Comparison of ENCODE assay signal across 8 cellular contexts in genomic region chr2:86336350-86337234, GRCh38. TPM values are rescaled to one million over a fixed set of nuclear protein-coding genes. Genes with fewer than 3 reads are reported as not detected.
A peak's percentile ranks its signal among the peaks of the same experiment; 100 is the strongest.
DNase-seq lines count a peak whose midpoint lies in the region; ATAC-seq and TF ChIP-seq lines count a peak whose summit lies in the region.

No MANE protein-coding gene starts in this region.

- H3K9me3 Mint-ChIP-seq in WTC11 = peaks cover 10% of the 10 kb centered on the region

- TF ChIP-seq CTCF in WTC11 (IDR thresholded peaks at IDR 0.05) = no peak
- no peak for TF ChIP-seq CTCF in heart right ventricle (IDR thresholded peaks at IDR 0.05)
- no peak for TF ChIP-seq CTCF in foreskin keratinocyte (conservative IDR thresholded peaks at IDR 0.05)

- H3K9me3 ChIP-seq in heart right ventricle = peaks cover 0 to 10% (median 7%) of the 10 kb centered on the region in 11 donors

- peaks cover 5% of the 10 kb centered on the region; the same call in 1 of the 2 replicates for H3K36me3 Mint-ChIP-seq in WTC11

- DNase-seq in DMS79 treated with DMSO at 0.1 percent for 48 hours (lab: John Stamatoyannopoulos, UW) (peak; percentile 45), DMS79 (lab: John Stamatoyannopoulos, UW) (no peak), WTC11 (ENCODE audit: low spot score) (peak; percentile 41), heart right ventricle (no peak), retina (peak; percentile 79), foreskin keratinocyte (no peak)
- no peak for DNase-seq in stimulated activated naive CD4-positive, alpha-beta T cell treated with Interleukin-2 at 50 U/mL for 16 hours (lab: John Stamatoyannopoulos, UW)

- WGBS in heart right ventricle, 2 donors = 4% methylated on average over 50 to 51 of the region's 51 CpGs

- H3K27me3 ChIP-seq in heart right ventricle = peaks cover 0 to 74% (median 24%) of the 10 kb centered on the region in 7 donors
- H3K27me3 ChIP-seq in foreskin keratinocyte = peaks cover 86% of the 10 kb centered on the region

- H3K4me3 ChIP-seq in heart right ventricle = peak overlapping the region; percentile 8 to 74 (median 59)

- H3K4me1 ChIP-seq in heart right ventricle (peaks cover 0 to 40% (median 10%) of the 10 kb centered on the region in 9 donors), foreskin keratinocyte (no peaks in the 10 kb centered on the region)

- H3K4me1 Mint-ChIP-seq in WTC11 = peaks cover 14% of the 10 kb centered on the region

- intact Hi-C loops in heart right ventricle (cut with DNase I) = no loop called here

- ATAC-seq in WTC11 (peak; percentile 22), heart right ventricle (peak; percentile 20 to 57 (median 36)), HG03378 (IDR thresholded peaks at IDR 0.05; ENCODE audit: unreplicated experiment) (no peak), foreskin keratinocyte (no peak)

- H3K4me3 Mint-ChIP-seq in WTC11 = peak overlapping the region; percentile 84

- no peak overlapping the region for H3K27ac Mint-ChIP-seq in WTC11

- H3K27me3 Mint-ChIP-seq in WTC11 (ENCODE audit: low read depth) = peaks cover 74% of the 10 kb centered on the region

- POLR2A ChIA-PET in WTC11 (lab: Charles Lee) = interaction anchor here (1.3 to 1.4 kb wide), 2 partner anchors 104 kb away, joined by 3 to 4 read pairs; partner anchors contain the start of gene KDM3A

- no peaks in the 10 kb centered on the region for H3K36me3 ChIP-seq in heart right ventricle

- H3K27ac ChIP-seq in heart right ventricle = peak overlapping the region; percentile 52 to 87 (median 76)
- no peak overlapping the region for H3K27ac ChIP-seq in foreskin keratinocyte

- CTCF ChIA-PET in WTC11 (lab: Charles Lee) = interaction anchor here (1.1 to 3.1 kb wide), 3 partner anchors 36 to 116 kb away, joined by 3 to 14 read pairs (median 4); no protein-coding TSS in a partner anchor

TF ChIP-seq in WTC11, 78 proteins besides CTCF, POLR2A, EP300 and RAD21:
- TF ChIP-seq ZSCAN18 (CRISPR knock-in tag; IDR thresholded peaks at IDR 0.05) (no peak), PRRX2 (CRISPR knock-in tag; IDR thresholded peaks at IDR 0.05) (no peak), FOXP1 (CRISPR knock-in tag; IDR thresholded peaks at IDR 0.05; ENCODE audit: borderline replicate concordance) (no peak), FOXP4 (CRISPR knock-in tag; IDR thresholded peaks at IDR 0.05) (no peak)

RNA-seq across cellular contexts. Expression of gene REEP1, which starts 0.8 kb away (rescaled TPM):
- total RNA-seq in WTC11 (2021) (0.53 to 1.9 TPM (median 0.89 TPM) in 3 replicates), heart right ventricle (10 to 100 TPM; 15.2 to 30.5 (median 26.2) TPM), foreskin keratinocyte (0.11 and 0.14 TPM in 2 replicates)
- polyA plus RNA-seq in heart right ventricle (10 to 100 TPM; 15.4 to 20.9 TPM), foreskin keratinocyte (0.04 and 0.17 TPM in 2 replicates)

Comparison
In these comparisons a context has a peak if more than half of its experiments do, and no peak if none do; other contexts are left out.
1. DNase-seq: peak in DMS79 treated with DMSO at 0.1 percent for 48 hours (single experiment), WTC11 (single experiment) and retina (single experiment); none in DMS79 (single experiment), heart right ventricle (0 of 2), foreskin keratinocyte (0 of 2) and stimulated activated naive CD4-positive, alpha-beta T cell treated with Interleukin-2 at 50 U/mL for 16 hours (single experiment).
2. ATAC-seq: peak in WTC11 (single experiment) and heart right ventricle (8 of 8); none in HG03378 (single experiment) and foreskin keratinocyte (single experiment).